22 cellular contexts compared by ENCODE assay signal in genomic region chr1:28631713-28632112, GRCh38. TPM values are rescaled to one million over a fixed set of nuclear protein-coding genes. Genes with fewer than 3 reads are reported as not detected.
DNase-seq lines count a peak whose midpoint lies in the region; ATAC-seq, FAIRE-seq and TF ChIP-seq lines count a peak whose summit lies in the region.
"Had no signal": no experiment of that assay in that cellular context is flagged by ENCODE, and none has a peak within 500 bp of the region (broad histone marks: within the 10 kb centered on the region; RNA-seq: fewer than 3 reads in every experiment).

No MANE protein-coding gene starts in this region.

- peaks cover 9% of the 10 kb centered on the region for H3K4me1 Mint-ChIP-seq in stimulated activated effector memory CD8-positive, alpha-beta T cell treated with anti-CD3 and anti-CD28 coated beads, Interleukin-12 subunit alpha, Interleukin-12 subunit beta, amount 100 ng/mL, for 72 hours

- no peaks in the 10 kb centered on the region for H3K9me3 ChIP-seq in IMR-90 (ENCODE audit: control insufficient read depth, insufficient read depth, low read length)
- H3K9me3 ChIP-seq: HAP-1 had no signal

- BruUV-seq in IMR-90 (replicated peaks; lab: Mats Ljungman, UMichigan): no TSS peak

- no CpG with 5 or more reads among the region's 1 CpG for WGBS in IMR-90 (ENCODE audit: extremely low coverage in 2 of 2, insufficient read length in 1 of 2), 2 experiments

- no peaks in the 10 kb centered on the region for H3K9me1 ChIP-seq in IMR-90 (ENCODE audit: insufficient read depth, low read length)

- in situ Hi-C loops in IMR-90 (cut with MboI; ENCODE audit: low sequenced_read_pairs): no loop called here

- no peak overlapping the region for H4K91ac ChIP-seq in IMR-90 (ENCODE audit: insufficient read depth, low read depth, low read length)

- H3K36me3 Mint-ChIP-seq in stimulated activated effector memory CD8-positive, alpha-beta T cell treated with anti-CD3 and anti-CD28 coated beads, Interleukin-12 subunit alpha, Interleukin-12 subunit beta, amount 100 ng/mL, for 72 hours: peaks cover 12% of the 10 kb centered on the region

- H4K20me1 ChIP-seq in IMR-90 (ENCODE audit: insufficient read depth, low read length): no peaks in the 10 kb centered on the region

- dilution Hi-C loops in IMR-90 (cut with HindIII; ENCODE audit: low sequenced_read_pairs, unreplicated experiment): no loop called here

- TF ChIP-seq CTCF in GM06990 (IDR thresholded peaks at IDR 0.05; ENCODE audit: insufficient read depth, low read length, poor library complexity, severe bottlenecking) (no peak), IMR-90 (conservative IDR thresholded peaks at IDR 0.05; ENCODE audit: low read depth, low read length) (no peak)

- no peaks in the 10 kb centered on the region for H3K9me3 Mint-ChIP-seq in stimulated activated effector memory CD8-positive, alpha-beta T cell treated with anti-CD3 and anti-CD28 coated beads, Interleukin-12 subunit alpha, Interleukin-12 subunit beta, amount 100 ng/mL, for 72 hours

- H3K79me1 ChIP-seq in IMR-90 (ENCODE audit: low read depth in 1 of 2, low read length in 2 of 2): peaks cover 9 to 22% of the 10 kb centered on the region in 2 experiments

- H3K18ac ChIP-seq in IMR-90 (ENCODE audit: low read depth, low read length): no peak overlapping the region

- no peak overlapping the region for H4K8ac ChIP-seq in IMR-90 (ENCODE audit: low read depth in 2 of 2, low read length in 2 of 2)

- intact Hi-C loops in IMR-90 (cut with micrococcal nuclease): no loop called here

- no peak overlapping the region for H3K56ac ChIP-seq in IMR-90 (ENCODE audit: extremely low read depth, insufficient read depth, low read length)

- no peak overlapping the region for H3K4ac ChIP-seq in IMR-90 (ENCODE audit: low read depth, low read length)

- H3K4me1 ChIP-seq in IMR-90 (ENCODE audit: control insufficient read depth, insufficient read depth, low read length): no peaks in the 10 kb centered on the region
- H3K4me1 ChIP-seq: HAP-1 had no signal

- H3K27me3 ChIP-seq in GM06990 (replicated peaks; ENCODE audit: control insufficient read depth, insufficient read depth, low read length): no peaks in the 10 kb centered on the region
- no peaks in the 10 kb centered on the region for H3K27me3 ChIP-seq in IMR-90 (ENCODE audit: control insufficient read depth, insufficient read depth, low read length)

- no peak overlapping the region for H2AFZ ChIP-seq in IMR-90 (replicated peaks; ENCODE audit: low read length, poor library complexity)
- H2AFZ ChIP-seq: GM23248 had no signal

- TF ChIP-seq RAD21 in IMR-90 (IDR thresholded peaks at IDR 0.05; ENCODE audit: low read length): no peak

- H3K4me3 ChIP-seq in GM06990 (replicated peaks; ENCODE audit: low read depth, low read length) (no peak overlapping the region), IMR-90 (ENCODE audit: insufficient read depth, low read depth, low read length) (no peak overlapping the region)
- H3K4me3 ChIP-seq: GM23248, HAP-1 had no signal

- no peak overlapping the region for H3K4me3 Mint-ChIP-seq in stimulated activated effector memory CD8-positive, alpha-beta T cell treated with anti-CD3 and anti-CD28 coated beads, Interleukin-12 subunit alpha, Interleukin-12 subunit beta, amount 100 ng/mL, for 72 hours

- no peak overlapping the region for H4K5ac ChIP-seq in IMR-90 (ENCODE audit: low read depth, low read length)

- H2BK15ac ChIP-seq in IMR-90 (ENCODE audit: low read depth, low read length): no peak overlapping the region

- no peak overlapping the region for H2AK9ac ChIP-seq in IMR-90 (replicated peaks; ENCODE audit: low read depth, low read length, poor library complexity)

- H3K27ac ChIP-seq in IMR-90 (ENCODE audit: insufficient read depth, low read length): no peak overlapping the region
- H3K27ac ChIP-seq: C4-2B, GM23248 had no signal

- no peak overlapping the region for H2BK120ac ChIP-seq in IMR-90 (ENCODE audit: low read depth, low read length)

- no peak overlapping the region for H3K23ac ChIP-seq in IMR-90 (ENCODE audit: low read depth, low read length)

- no peak overlapping the region for H2AK5ac ChIP-seq in IMR-90 (ENCODE audit: low read depth, low read length)

- no peak overlapping the region for H2BK20ac ChIP-seq in IMR-90 (ENCODE audit: low read depth, low read length)

- H3K9ac ChIP-seq in IMR-90 (ENCODE audit: low read depth, low read length): no peak overlapping the region
- H3K9ac ChIP-seq: GM23248 had no signal

- no peak for TF ChIP-seq POLR2A in GM12891 (IDR thresholded peaks at IDR 0.05; ENCODE audit: low read depth, low read length)
- no peak for TF ChIP-seq POLR2A in IMR-90 (IDR thresholded peaks at IDR 0.05; ENCODE audit: low read depth, low read length)

- DNase-seq in GM06990 (ENCODE audit: extremely low read depth, insufficient read length) (peak; percentile 23), GM12891 (ENCODE audit: insufficient read length, low spot score) (no peak), IMR-90 (no peak), DMS79 (lab: John Stamatoyannopoulos, UW) (no peak), NCI-H1092 treated with DMSO at 0.1 percent for 48 hours (lab: John Stamatoyannopoulos, UW) (no peak), HuH-7.5 (ENCODE audit: low spot score) (no peak)
- no peak for DNase-seq in stimulated activated effector memory CD8-positive, alpha-beta T cell treated with anti-CD3 and anti-CD28 coated beads, Interleukin-12 subunit alpha, Interleukin-12 subunit beta, amount 100 ng/mL, for 72 hours (ENCODE audit: low spot score in 2 of 2)
- DNase-seq: AML-193; DND-41; GDM1; GM23248; NCI-H1105 treated with DMSO at 0.1 percent for 48 hours; NCI-H1694; NCI-H510A; NCI-H748 treated with DMSO at 0.1 percent for 48 hours; NK-92 treated with Interleukin-12 subunit alpha and Interleukin-12 subunit beta, amount 100 ng/mL, for 24 hours; OCI-M1; Right ventricle myocardium superior had no signal

- no peak overlapping the region for H3K4me2 ChIP-seq in IMR-90 (ENCODE audit: low read depth, low read length)

- no peak overlapping the region for H2BK5ac ChIP-seq in IMR-90 (ENCODE audit: low read depth, low read length, poor library complexity, severe bottlenecking)

- POLR2A ChIA-PET in IMR-90 (lab: Charles Lee; ENCODE audit: unreplicated experiment): no interaction called here

- no peak overlapping the region for H3K14ac ChIP-seq in IMR-90 (replicated peaks; ENCODE audit: low read depth, low read length)

- no peaks in the 10 kb centered on the region; the same call in 1 of the 2 replicates for H3K36me3 ChIP-seq in GM06990 (ENCODE audit: control insufficient read depth, insufficient read depth, low read length)
- 0 out of 2 replicates have a peak, but pooled peaks cover 2% of the 10 kb centered on the region for H3K36me3 ChIP-seq in IMR-90 (ENCODE audit: control insufficient read depth, insufficient read depth, low read length)
- H3K36me3 ChIP-seq: HAP-1 had no signal

- FAIRE-seq in GM12891 (lab: Jason Lieb, UNC): peak; percentile 5
- FAIRE-seq: HTR-8/SVneo had no signal

- CTCF ChIA-PET in IMR-90 (lab: Yijun Ruan, JAX): interaction anchor here (0.6 kb wide), 1 partner anchor 12 kb away, joined by 3 read pairs; no protein-coding TSS in a partner anchor

- ATAC-seq in IMR-90 (ENCODE audit: low read depth): no peak
- ATAC-seq in stimulated activated effector memory CD8-positive, alpha-beta T cell treated with anti-CD3 and anti-CD28 coated beads, Interleukin-12 subunit alpha, Interleukin-12 subunit beta, amount 100 ng/mL, for 72 hours: no peak

- peak overlapping the region; percentile 54 for H3K27ac Mint-ChIP-seq in stimulated activated effector memory CD8-positive, alpha-beta T cell treated with anti-CD3 and anti-CD28 coated beads, Interleukin-12 subunit alpha, Interleukin-12 subunit beta, amount 100 ng/mL, for 72 hours

TF ChIP-seq in GM12891, 5 proteins besides CTCF, POLR2A, EP300 and RAD21:
- TF ChIP-seq POLR2AphosphoS5 (IDR thresholded peaks at IDR 0.05; ENCODE audit: low read depth, low read length): no peak
- TF ChIP-seq SPI1 (IDR thresholded peaks at IDR 0.05; ENCODE audit: low read depth, low read length): peak; percentile 88
TF ChIP-seq in GM12891: peak in this region for 1.

TF ChIP-seq in IMR-90, 13 proteins besides CTCF, POLR2A, EP300 and RAD21:
- TF ChIP-seq SMC3 (IDR thresholded peaks at IDR 0.05; ENCODE audit: low read depth, low read length) (no peak), MAZ (IDR thresholded peaks at IDR 0.05; ENCODE audit: borderline replicate concordance, low read depth, low read length) (no peak), NFE2L2 (IDR thresholded peaks at IDR 0.05; ENCODE audit: low read depth, low read length) (0 out of 2 replicates have a peak, but pooled peaks have one; percentile 21)

RNA-seq across cellular contexts. Expression of gene TAF12, which starts 11.2 kb away (rescaled TPM):
- 17.5 TPM for polyA plus RNA-seq in GM12891 (2012; ENCODE audit: low read depth, missing spikeins)
- 31.7 and 39.7 TPM in 2 replicates for total RNA-seq in IMR-90 (2012; rRNA removed)
- 25.1 and 28.8 TPM in 2 replicates for polyA plus RNA-seq in IMR-90 (2012; rRNA removed)
- 8.6 and 28.6 TPM in 2 replicates for polyA plus RNA-seq in IMR-90 (2012; cell fraction: cytosol; rRNA removed)
- 2.2 and 10.3 TPM in 2 replicates for polyA plus RNA-seq in IMR-90 (2012; cell fraction: nucleus; rRNA removed; ENCODE audit: low replicate concordance)

RNA-seq across cellular contexts. Expression of gene RNU11, which starts 16.7 kb away (rescaled TPM):
- not detected for polyA plus RNA-seq in GM12891 (2012; ENCODE audit: low read depth, missing spikeins)
- total RNA-seq in IMR-90 (2012; rRNA removed): under 0.01 TPM in 1 of 2 replicates, not detected in the other
- not detected in 2 replicates for polyA plus RNA-seq in IMR-90 (2012; rRNA removed)
- polyA plus RNA-seq in IMR-90 (2012; cell fraction: cytosol; rRNA removed): not detected in 2 replicates
- not detected in 2 replicates for polyA plus RNA-seq in IMR-90 (2012; cell fraction: nucleus; rRNA removed; ENCODE audit: low replicate concordance)
- total RNA-seq: GM23248, LHCN-M2, Right ventricle myocardium superior had no signal
- polyA plus RNA-seq: GM23248 had no signal

RNA-seq across cellular contexts. Expression of gene GMEB1, which starts 36.9 kb away (rescaled TPM):
- polyA plus RNA-seq in GM12891 (2012; ENCODE audit: low read depth, missing spikeins): 4.4 TPM
- total RNA-seq in IMR-90 (2012; rRNA removed): 7.9 and 8.6 TPM in 2 replicates
- polyA plus RNA-seq in IMR-90 (2012; rRNA removed): 6.2 and 7.1 TPM in 2 replicates
- 3.8 and 3.9 TPM in 2 replicates for polyA plus RNA-seq in IMR-90 (2012; cell fraction: cytosol; rRNA removed)
- polyA plus RNA-seq in IMR-90 (2012; cell fraction: nucleus; rRNA removed; ENCODE audit: low replicate concordance): 9.2 and 9.5 TPM in 2 replicates

RNA-seq across cellular contexts. Expression of gene RAB42, which starts 39.6 kb away (rescaled TPM):
- 2.2 TPM for polyA plus RNA-seq in GM12891 (2012; ENCODE audit: low read depth, missing spikeins)
- 0.83 and 0.90 TPM in 2 replicates for total RNA-seq in IMR-90 (2012; rRNA removed)
- polyA plus RNA-seq in IMR-90 (2012; rRNA removed): 0.36 and 0.77 TPM in 2 replicates
- polyA plus RNA-seq in IMR-90 (2012; cell fraction: cytosol; rRNA removed): 0.66 and 1.3 TPM in 2 replicates
- polyA plus RNA-seq in IMR-90 (2012; cell fraction: nucleus; rRNA removed; ENCODE audit: low replicate concordance): 0.22 and 0.24 TPM in 2 replicates
